1 cellular context compared by ENCODE assay signal in the genomic region with DNA sequence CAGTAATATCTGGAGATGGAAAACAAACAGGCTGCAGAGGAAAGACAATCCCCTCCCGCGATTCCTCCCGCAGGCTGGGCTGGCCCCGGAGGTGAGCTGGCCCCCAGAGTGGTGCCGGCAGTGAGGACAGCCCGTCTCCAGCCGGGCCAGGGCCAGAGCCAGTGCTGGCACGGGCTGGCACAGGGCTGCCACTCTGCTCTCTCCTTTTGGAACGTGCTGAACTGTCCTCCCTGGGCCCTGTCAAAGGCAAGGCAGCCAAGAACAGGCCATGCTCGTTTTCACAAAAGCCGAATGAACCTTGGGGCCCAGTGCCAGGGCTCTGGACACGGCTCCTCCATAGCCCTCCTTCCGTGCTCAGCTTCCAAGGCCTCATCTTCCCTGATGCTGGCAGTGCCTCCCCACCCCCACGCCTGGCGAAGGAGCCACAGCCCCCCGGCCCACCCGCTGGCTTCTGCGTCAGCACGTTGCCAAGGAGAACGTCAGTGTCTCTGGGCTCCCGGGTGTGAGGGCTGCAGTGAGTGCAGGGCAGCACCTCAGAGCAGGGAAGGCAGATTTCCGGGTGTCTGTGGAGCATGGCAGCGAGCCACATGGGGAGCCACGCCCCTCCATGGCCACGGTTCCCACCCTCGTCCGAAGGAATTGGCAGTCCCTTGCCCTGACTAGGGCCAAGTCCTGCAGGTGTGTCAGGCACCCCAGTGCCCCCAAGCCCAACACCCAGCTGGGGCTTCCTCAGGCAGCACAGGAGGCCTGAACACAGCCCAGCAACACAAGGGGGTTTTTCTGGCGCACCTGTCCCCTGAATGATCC.
TF ChIP-seq lines count a peak whose summit lies in the region.

No MANE protein-coding gene starts in this region.

TF ChIP-seq in K562, 482 proteins besides CTCF, POLR2A, EP300 and RAD21 (continues in another document):
- TF ChIP-seq RHOXF2B (CRISPR knock-in tag; conservative IDR thresholded peaks at IDR 0.05) (no peak), HDAC6 (IDR thresholded peaks at IDR 0.05; ENCODE audit: low read depth, low read length) (no peak), PRMT5 (CRISPR knock-in tag; IDR thresholded peaks at IDR 0.05) (peak; percentile 61; the same call in 1 of the 2 replicates), TAF1 (IDR thresholded peaks at IDR 0.05; ENCODE audit: control insufficient read depth, extremely low read depth, insufficient read depth, low read length, severe bottlenecking) (no peak), RCOR1 (IDR thresholded peaks at IDR 0.05; ENCODE audit: borderline replicate concordance in 1 of 2, low read depth in 2 of 2, low read length in 2 of 2) (0 out of 4 replicates have a peak, but pooled peaks of 1 of the 2 experiments have one; percentile 4), SMARCB1 (IDR thresholded peaks at IDR 0.05; ENCODE audit: insufficient read length, low read depth) (no peak), ZNF551 (CRISPR knock-in tag; IDR thresholded peaks at IDR 0.05) (no peak), MCM3 (IDR thresholded peaks at IDR 0.05) (peak; percentile 8), RUNX1 (IDR thresholded peaks at IDR 0.05; ENCODE audit: low read depth) (0 out of 2 replicates have a peak, but pooled peaks have one; percentile 50), GTF2E2 (tag; IDR thresholded peaks at IDR 0.05) (no peak), NRF1 (conservative IDR thresholded peaks at IDR 0.05 in 1 of 2, IDR thresholded peaks at IDR 0.05 in 1 of 2) (no peak), GTF2F1 (IDR thresholded peaks at IDR 0.05; ENCODE audit: low read depth, low read length) (0 out of 2 replicates have a peak, but pooled peaks have one; percentile 2), ZBED1 (IDR thresholded peaks at IDR 0.05) (peak; percentile 9; the same call in 1 of the 2 replicates), BDP1 (IDR thresholded peaks at IDR 0.05; ENCODE audit: insufficient read depth, insufficient read length) (no peak), PHF8 (IDR thresholded peaks at IDR 0.05; ENCODE audit: borderline replicate concordance, low read length) (no peak), SREBF1 (IDR thresholded peaks at IDR 0.05; ENCODE audit: borderline replicate concordance, low read depth, low read length) (0 out of 2 replicates have a peak, but pooled peaks have one; percentile 31), SMAD4 (CRISPR knock-in tag; conservative IDR thresholded peaks at IDR 0.05) (no peak), RB1 (IDR thresholded peaks at IDR 0.05; ENCODE audit: low read depth) (0 out of 2 replicates have a peak, but pooled peaks have one; percentile 16), ZNF23 (CRISPR knock-in tag; IDR thresholded peaks at IDR 0.05) (no peak), ZNF134 (CRISPR knock-in tag; conservative IDR thresholded peaks at IDR 0.05) (no peak), HDAC1 (IDR thresholded peaks at IDR 0.05) (no peak), ZNF316 (IDR thresholded peaks at IDR 0.05) (no peak), MYBL2 (IDR thresholded peaks at IDR 0.05; ENCODE audit: low read depth) (no peak), MYBL2 (CRISPR knock-in tag; IDR thresholded peaks at IDR 0.05; ENCODE audit: borderline replicate concordance) (no peak), RBBP5 (IDR thresholded peaks at IDR 0.05; ENCODE audit: borderline replicate concordance, insufficient read depth, low read length, poor library complexity, severe bottlenecking) (no peak), RBM25 (IDR thresholded peaks at IDR 0.05; ENCODE audit: low read depth, low read length, severe bottlenecking) (no peak)
- TF ChIP-seq, protein P1, sequence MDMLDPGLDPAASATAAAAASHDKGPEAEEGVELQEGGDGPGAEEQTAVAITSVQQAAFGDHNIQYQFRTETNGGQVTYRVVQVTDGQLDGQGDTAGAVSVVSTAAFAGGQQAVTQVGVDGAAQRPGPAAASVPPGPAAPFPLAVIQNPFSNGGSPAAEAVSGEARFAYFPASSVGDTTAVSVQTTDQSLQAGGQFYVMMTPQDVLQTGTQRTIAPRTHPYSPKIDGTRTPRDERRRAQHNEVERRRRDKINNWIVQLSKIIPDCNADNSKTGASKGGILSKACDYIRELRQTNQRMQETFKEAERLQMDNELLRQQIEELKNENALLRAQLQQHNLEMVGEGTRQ (CRISPR knock-in tag; IDR thresholded peaks at IDR 0.05): peak; percentile 21; the same call in 1 of the 2 replicates
- TF ChIP-seq, protein P2, sequence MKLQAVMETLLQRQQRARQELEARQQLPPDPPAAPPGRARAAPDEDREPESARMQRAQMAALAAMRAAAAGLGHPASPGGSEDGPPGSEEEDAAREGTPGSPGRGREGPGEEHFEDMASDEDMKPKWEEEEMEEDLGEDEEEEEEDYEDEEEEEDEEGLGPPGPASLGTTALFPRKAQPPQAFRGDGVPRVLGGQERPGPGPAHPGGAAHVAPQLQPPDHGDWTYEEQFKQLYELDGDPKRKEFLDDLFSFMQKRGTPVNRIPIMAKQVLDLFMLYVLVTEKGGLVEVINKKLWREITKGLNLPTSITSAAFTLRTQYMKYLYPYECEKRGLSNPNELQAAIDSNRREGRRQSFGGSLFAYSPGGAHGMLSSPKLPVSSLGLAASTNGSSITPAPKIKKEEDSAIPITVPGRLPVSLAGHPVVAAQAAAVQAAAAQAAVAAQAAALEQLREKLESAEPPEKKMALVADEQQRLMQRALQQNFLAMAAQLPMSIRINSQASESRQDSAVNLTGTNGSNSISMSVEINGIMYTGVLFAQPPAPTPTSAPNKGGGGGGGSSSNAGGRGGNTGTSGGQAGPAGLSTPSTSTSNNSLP (IDR thresholded peaks at IDR 0.05; ENCODE audit: borderline replicate concordance, low read depth, low read length): no peak
- TF ChIP-seq, protein P3, sequence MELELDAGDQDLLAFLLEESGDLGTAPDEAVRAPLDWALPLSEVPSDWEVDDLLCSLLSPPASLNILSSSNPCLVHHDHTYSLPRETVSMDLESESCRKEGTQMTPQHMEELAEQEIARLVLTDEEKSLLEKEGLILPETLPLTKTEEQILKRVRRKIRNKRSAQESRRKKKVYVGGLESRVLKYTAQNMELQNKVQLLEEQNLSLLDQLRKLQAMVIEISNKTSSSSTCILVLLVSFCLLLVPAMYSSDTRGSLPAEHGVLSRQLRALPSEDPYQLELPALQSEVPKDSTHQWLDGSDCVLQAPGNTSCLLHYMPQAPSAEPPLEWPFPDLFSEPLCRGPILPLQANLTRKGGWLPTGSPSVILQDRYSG (tag; conservative IDR thresholded peaks at IDR 0.05; ENCODE audit: low read depth): no peak
- TF ChIP-seq, protein P4, sequence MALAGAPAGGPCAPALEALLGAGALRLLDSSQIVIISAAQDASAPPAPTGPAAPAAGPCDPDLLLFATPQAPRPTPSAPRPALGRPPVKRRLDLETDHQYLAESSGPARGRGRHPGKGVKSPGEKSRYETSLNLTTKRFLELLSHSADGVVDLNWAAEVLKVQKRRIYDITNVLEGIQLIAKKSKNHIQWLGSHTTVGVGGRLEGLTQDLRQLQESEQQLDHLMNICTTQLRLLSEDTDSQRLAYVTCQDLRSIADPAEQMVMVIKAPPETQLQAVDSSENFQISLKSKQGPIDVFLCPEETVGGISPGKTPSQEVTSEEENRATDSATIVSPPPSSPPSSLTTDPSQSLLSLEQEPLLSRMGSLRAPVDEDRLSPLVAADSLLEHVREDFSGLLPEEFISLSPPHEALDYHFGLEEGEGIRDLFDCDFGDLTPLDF (CRISPR knock-in tag; IDR thresholded peaks at IDR 0.05): 0 out of 2 replicates have a peak, but pooled peaks have one; percentile 30
- TF ChIP-seq, protein P5, sequence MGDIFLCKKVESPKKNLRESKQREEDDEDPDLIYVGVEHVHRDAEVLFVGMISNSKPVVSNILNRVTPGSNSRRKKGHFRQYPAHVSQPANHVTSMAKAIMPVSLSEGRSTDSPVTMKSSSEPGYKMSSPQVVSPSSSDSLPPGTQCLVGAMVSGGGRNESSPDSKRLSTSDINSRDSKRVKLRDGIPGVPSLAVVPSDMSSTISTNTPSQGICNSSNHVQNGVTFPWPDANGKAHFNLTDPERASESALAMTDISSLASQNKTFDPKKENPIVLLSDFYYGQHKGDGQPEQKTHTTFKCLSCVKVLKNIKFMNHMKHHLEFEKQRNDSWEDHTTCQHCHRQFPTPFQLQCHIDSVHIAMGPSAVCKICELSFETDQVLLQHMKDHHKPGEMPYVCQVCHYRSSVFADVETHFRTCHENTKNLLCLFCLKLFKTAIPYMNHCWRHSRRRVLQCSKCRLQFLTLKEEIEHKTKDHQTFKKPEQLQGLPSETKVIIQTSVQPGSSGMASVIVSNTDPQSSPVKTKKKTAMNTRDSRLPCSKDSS (IDR thresholded peaks at IDR 0.05; ENCODE audit: low read depth, partially characterized antibody): no peak
- TF ChIP-seq, protein P6, sequence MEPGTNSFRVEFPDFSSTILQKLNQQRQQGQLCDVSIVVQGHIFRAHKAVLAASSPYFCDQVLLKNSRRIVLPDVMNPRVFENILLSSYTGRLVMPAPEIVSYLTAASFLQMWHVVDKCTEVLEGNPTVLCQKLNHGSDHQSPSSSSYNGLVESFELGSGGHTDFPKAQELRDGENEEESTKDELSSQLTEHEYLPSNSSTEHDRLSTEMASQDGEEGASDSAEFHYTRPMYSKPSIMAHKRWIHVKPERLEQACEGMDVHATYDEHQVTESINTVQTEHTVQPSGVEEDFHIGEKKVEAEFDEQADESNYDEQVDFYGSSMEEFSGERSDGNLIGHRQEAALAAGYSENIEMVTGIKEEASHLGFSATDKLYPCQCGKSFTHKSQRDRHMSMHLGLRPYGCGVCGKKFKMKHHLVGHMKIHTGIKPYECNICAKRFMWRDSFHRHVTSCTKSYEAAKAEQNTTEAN (CRISPR knock-in tag; IDR thresholded peaks at IDR 0.05): no peak
- TF ChIP-seq, protein P7, sequence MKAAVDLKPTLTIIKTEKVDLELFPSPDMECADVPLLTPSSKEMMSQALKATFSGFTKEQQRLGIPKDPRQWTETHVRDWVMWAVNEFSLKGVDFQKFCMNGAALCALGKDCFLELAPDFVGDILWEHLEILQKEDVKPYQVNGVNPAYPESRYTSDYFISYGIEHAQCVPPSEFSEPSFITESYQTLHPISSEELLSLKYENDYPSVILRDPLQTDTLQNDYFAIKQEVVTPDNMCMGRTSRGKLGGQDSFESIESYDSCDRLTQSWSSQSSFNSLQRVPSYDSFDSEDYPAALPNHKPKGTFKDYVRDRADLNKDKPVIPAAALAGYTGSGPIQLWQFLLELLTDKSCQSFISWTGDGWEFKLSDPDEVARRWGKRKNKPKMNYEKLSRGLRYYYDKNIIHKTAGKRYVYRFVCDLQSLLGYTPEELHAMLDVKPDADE (conservative IDR thresholded peaks at IDR 0.05; ENCODE audit: control insufficient read depth, low read depth, low read length): peak; percentile 27; the same call in 1 of the 2 replicates
- TF ChIP-seq, protein P8, sequence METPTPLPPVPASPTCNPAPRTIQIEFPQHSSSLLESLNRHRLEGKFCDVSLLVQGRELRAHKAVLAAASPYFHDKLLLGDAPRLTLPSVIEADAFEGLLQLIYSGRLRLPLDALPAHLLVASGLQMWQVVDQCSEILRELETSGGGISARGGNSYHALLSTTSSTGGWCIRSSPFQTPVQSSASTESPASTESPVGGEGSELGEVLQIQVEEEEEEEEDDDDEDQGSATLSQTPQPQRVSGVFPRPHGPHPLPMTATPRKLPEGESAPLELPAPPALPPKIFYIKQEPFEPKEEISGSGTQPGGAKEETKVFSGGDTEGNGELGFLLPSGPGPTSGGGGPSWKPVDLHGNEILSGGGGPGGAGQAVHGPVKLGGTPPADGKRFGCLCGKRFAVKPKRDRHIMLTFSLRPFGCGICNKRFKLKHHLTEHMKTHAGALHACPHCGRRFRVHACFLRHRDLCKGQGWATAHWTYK (CRISPR knock-in tag; IDR thresholded peaks at IDR 0.05): no peak
- TF ChIP-seq, protein P9, sequence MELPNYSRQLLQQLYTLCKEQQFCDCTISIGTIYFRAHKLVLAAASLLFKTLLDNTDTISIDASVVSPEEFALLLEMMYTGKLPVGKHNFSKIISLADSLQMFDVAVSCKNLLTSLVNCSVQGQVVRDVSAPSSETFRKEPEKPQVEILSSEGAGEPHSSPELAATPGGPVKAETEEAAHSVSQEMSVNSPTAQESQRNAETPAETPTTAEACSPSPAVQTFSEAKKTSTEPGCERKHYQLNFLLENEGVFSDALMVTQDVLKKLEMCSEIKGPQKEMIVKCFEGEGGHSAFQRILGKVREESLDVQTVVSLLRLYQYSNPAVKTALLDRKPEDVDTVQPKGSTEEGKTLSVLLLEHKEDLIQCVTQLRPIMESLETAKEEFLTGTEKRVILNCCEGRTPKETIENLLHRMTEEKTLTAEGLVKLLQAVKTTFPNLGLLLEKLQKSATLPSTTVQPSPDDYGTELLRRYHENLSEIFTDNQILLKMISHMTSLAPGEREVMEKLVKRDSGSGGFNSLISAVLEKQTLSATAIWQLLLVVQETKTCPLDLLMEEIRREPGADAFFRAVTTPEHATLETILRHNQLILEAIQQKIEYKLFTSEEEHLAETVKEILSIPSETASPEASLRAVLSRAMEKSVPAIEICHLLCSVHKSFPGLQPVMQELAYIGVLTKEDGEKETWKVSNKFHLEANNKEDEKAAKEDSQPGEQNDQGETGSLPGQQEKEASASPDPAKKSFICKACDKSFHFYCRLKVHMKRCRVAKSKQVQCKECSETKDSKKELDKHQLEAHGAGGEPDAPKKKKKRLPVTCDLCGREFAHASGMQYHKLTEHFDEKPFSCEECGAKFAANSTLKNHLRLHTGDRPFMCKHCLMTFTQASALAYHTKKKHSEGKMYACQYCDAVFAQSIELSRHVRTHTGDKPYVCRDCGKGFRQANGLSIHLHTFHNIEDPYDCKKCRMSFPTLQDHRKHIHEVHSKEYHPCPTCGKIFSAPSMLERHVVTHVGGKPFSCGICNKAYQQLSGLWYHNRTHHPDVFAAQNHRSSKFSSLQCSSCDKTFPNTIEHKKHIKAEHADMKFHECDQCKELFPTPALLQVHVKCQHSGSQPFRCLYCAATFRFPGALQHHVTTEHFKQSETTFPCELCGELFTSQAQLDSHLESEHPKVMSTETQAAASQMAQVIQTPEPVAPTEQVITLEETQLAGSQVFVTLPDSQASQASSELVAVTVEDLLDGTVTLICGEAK (IDR thresholded peaks at IDR 0.05): no peak
- TF ChIP-seq, protein P9 (CRISPR knock-in tag; IDR thresholded peaks at IDR 0.05): 0 out of 2 replicates have a peak, but pooled peaks have one; percentile 8
